Comparison of ENCODE assay signal across 9 cellular contexts in genomic region chr7:133481676-133482075, GRCh38.
DNase-seq lines count a peak whose midpoint lies in the region; ATAC-seq, FAIRE-seq and TF ChIP-seq lines count a peak whose summit lies in the region.
"Had no signal": no experiment of that assay in that cellular context is flagged by ENCODE, and none has a peak within 500 bp of the region (broad histone marks: within the 10 kb centered on the region; RNA-seq: fewer than 3 reads in every experiment).

No MANE protein-coding gene starts in this region.

- H3K9me3 ChIP-seq in right cardiac atrium (ENCODE audit: control insufficient read depth, low read length) (no peaks in the 10 kb centered on the region), Panc1 (ENCODE audit: control insufficient read depth, insufficient read depth, low read depth, low read length) (no peaks in the 10 kb centered on the region)
- H3K9me3 ChIP-seq: pancreas had no signal

- WGBS in right cardiac atrium, result 58% methylated on average over 3 of the region's 3 CpGs

- FAIRE-seq in urothelium cell line (lab: Jason Lieb, UNC), result no peak
- FAIRE-seq: pancreas had no signal

- H3K36me3 ChIP-seq in Panc1 (ENCODE audit: control insufficient read depth, insufficient read depth, low read length), result no peaks in the 10 kb centered on the region; the same call in 1 of the 2 replicates

- in situ Hi-C loops in Panc1 (cut with HindIII; ENCODE audit: low pct_unique_long_range_greater_than_20kb, low sequenced_read_pairs), result no loop called here

- peak; percentile 26 to 51 for ATAC-seq in right cardiac atrium
- ATAC-seq in Right ventricle myocardium superior (ENCODE audit: poor library complexity), result no peak
- ATAC-seq in Panc1, result peak; percentile 48; the same call in 1 of the 2 replicates
- no peak for ATAC-seq in HG03039 (IDR thresholded peaks at IDR 0.05; ENCODE audit: unreplicated experiment)
- ATAC-seq in GM18907 (IDR thresholded peaks at IDR 0.05; ENCODE audit: unreplicated experiment), result no peak
- ATAC-seq: pancreas had no signal

- BruUV-seq in Panc1 (replicated peaks; lab: Mats Ljungman, UMichigan), result no TSS peak

- intact Hi-C loops in right cardiac atrium (cut with DNase I) (no loop called here), Right ventricle myocardium superior (cut with DNase I) (no loop called here), Panc1 (cut with micrococcal nuclease; ENCODE audit: unreplicated experiment) (no loop called here)

- H3K27me3 ChIP-seq in right cardiac atrium (ENCODE audit: control insufficient read depth, insufficient read depth) (no peaks in the 10 kb centered on the region), Panc1 (ENCODE audit: control insufficient read depth, insufficient read depth, low read length) (no peaks in the 10 kb centered on the region)
- H3K27me3 ChIP-seq: pancreas had no signal

- H3K27ac ChIP-seq in right cardiac atrium (ENCODE audit: low read length) (no peak overlapping the region), Panc1 (ENCODE audit: low read length) (no peak overlapping the region)
- H3K27ac ChIP-seq: pancreas had no signal

- TF ChIP-seq CTCF in Panc1 (IDR thresholded peaks at IDR 0.05), result no peak
- no peak for TF ChIP-seq CTCF in fibroblast of mammary gland (conservative IDR thresholded peaks at IDR 0.05; ENCODE audit: control insufficient read depth, insufficient read depth, low read depth, low read length)

- POLR2A ChIA-PET in Panc1 (lab: Charles Lee), result no interaction called here
- POLR2A ChIA-PET in HEK293T (lab: Yijun Ruan, JAX), result no interaction called here

- H3K4me1 ChIP-seq in right cardiac atrium (ENCODE audit: control insufficient read depth, insufficient read depth, low read length) (peaks cover 3% of the 10 kb centered on the region), Panc1 (ENCODE audit: control insufficient read depth, insufficient read depth, low read length) (no peaks in the 10 kb centered on the region)
- H3K4me1 ChIP-seq: pancreas had no signal

- DNase-seq in right cardiac atrium (no peak), Right ventricle myocardium superior (no peak), Panc1 (ENCODE audit: low read depth, low spot score) (peak; percentile 17), fibroblast of mammary gland (ENCODE audit: low read depth) (peak; percentile 77), urothelium cell line (ENCODE audit: low spot score) (peak; percentile 4), HEK293T (ENCODE audit: extremely low spot score) (no peak)
- DNase-seq: pancreas had no signal

- H3K4me3 ChIP-seq in right cardiac atrium (ENCODE audit: low read length) (no peak overlapping the region), Panc1 (ENCODE audit: low read depth in 2 of 2, low read length in 2 of 2) (no peak overlapping the region), fibroblast of mammary gland (ENCODE audit: control insufficient read depth, low read depth, low read length) (no peak overlapping the region)
- H3K4me3 ChIP-seq: pancreas had no signal

- CTCF ChIA-PET in Panc1 (lab: Charles Lee) (no interaction called here), HEK293T (lab: Yijun Ruan, JAX) (no interaction called here)

TF ChIP-seq in HEK293T, 16 proteins besides CTCF, POLR2A, EP300 and RAD21:
- TF ChIP-seq PKNOX1 (IDR thresholded peaks at IDR 0.05) (no peak), FOXK2 (IDR thresholded peaks at IDR 0.05) (no peak), CTBP1 (IDR thresholded peaks at IDR 0.05; ENCODE audit: borderline replicate concordance) (no peak), TARDBP (IDR thresholded peaks at IDR 0.05) (no peak), L3MBTL2 (conservative IDR thresholded peaks at IDR 0.05) (no peak), ELF4 (IDR thresholded peaks at IDR 0.05) (no peak), NFRKB (IDR thresholded peaks at IDR 0.05) (no peak), SP1 (IDR thresholded peaks at IDR 0.05) (no peak), HDGF (IDR thresholded peaks at IDR 0.05; ENCODE audit: borderline replicate concordance) (no peak), ARNT (IDR thresholded peaks at IDR 0.05) (no peak), FOXM1 (IDR thresholded peaks at IDR 0.05; ENCODE audit: borderline replicate concordance) (no peak), LEF1 (IDR thresholded peaks at IDR 0.05; ENCODE audit: borderline replicate concordance) (no peak), BHLHE40 (IDR thresholded peaks at IDR 0.05; ENCODE audit: borderline replicate concordance) (no peak), SUZ12 (IDR thresholded peaks at IDR 0.05) (no peak), FOXA1 (IDR thresholded peaks at IDR 0.05) (no peak), ZNF384 (IDR thresholded peaks at IDR 0.05) (no peak)

Comparison
In these comparisons a context has a peak if more than half of its experiments do, and no peak if none do; other contexts are left out.
1. ATAC-seq: peak in right cardiac atrium (2 of 2) and Panc1 (single experiment); none in Right ventricle myocardium superior (single experiment), HG03039 (single experiment) and GM18907 (single experiment).
2. DNase-seq: peak in Panc1 (single experiment), fibroblast of mammary gland (single experiment) and urothelium cell line (single experiment); none in right cardiac atrium (0 of 3), Right ventricle myocardium superior (single experiment) and HEK293T (single experiment).